ENCODE assay signal across 24 cellular contexts in the genomic region with DNA sequence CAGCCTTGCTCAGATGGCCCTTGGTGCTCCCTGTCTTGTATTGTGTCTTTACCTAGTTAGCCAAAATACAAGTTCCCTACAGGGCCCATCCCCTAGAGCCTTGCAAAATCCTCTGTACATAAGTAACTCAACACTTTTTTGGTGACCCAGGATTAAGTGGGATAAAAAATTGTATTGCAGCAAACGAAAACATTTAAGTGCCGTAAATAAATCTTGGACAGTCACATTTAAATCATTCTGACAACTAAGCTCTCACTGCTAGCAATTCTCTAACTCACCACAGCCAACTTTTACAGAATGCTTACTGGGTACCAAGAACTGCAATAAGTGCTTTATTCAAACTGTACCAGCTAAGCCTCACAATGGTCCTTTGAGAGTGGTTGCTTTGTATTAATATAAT. TPM values are rescaled to one million over a fixed set of nuclear protein-coding genes. Genes with fewer than 3 reads are reported as not detected.
A peak's percentile ranks its signal among the peaks of the same experiment; 100 is the strongest.
DNase-seq lines count a peak whose midpoint lies in the region; ATAC-seq and TF ChIP-seq lines count a peak whose summit lies in the region.
"Had no signal": no experiment of that assay in that cellular context is flagged by ENCODE, and none has a peak within 500 bp of the region (broad histone marks: within the 10 kb centered on the region; RNA-seq: fewer than 3 reads in every experiment).

No MANE protein-coding gene starts in this region.

- H3K27ac ChIP-seq in HEK293 (ENCODE audit: extremely low read depth, low read depth, low read length), result no peak overlapping the region
- H3K27ac ChIP-seq in colonic mucosa, result no peak overlapping the region
- H3K27ac ChIP-seq in right lobe of liver, result no peak overlapping the region
- H3K27ac ChIP-seq: PC-9 had no signal

- H3K9me3 ChIP-seq in HEK293 (ENCODE audit: control insufficient read depth, insufficient read depth, low read depth, low read length) (no peaks in the 10 kb centered on the region), adipocyte (ENCODE audit: control insufficient read depth, low read length) (no peaks in the 10 kb centered on the region), colonic mucosa (no peaks in the 10 kb centered on the region), right lobe of liver (no peaks in the 10 kb centered on the region)
- H3K9me3 ChIP-seq: BE2C, MG63 had no signal

- intact Hi-C loops in colonic mucosa (cut with DNase I) (loop anchor here (5.0 kb wide), 1 partner anchor 57 kb away; a partner anchor contains a TSS), right lobe of liver (cut with DNase I) (no loop called here)
- intact Hi-C loops in activated naive CD4-positive, alpha-beta T cell treated with anti-CD3 and anti-CD28 coated beads for 36 hours (cut with micrococcal nuclease), result loop anchor here (5.0 kb wide), 4 partner anchors 133 to 798 kb away; a partner anchor contains a TSS

- CTCF ChIA-PET in HEK293 (lab: Yijun Ruan, JAX), result interaction anchor here (0.8 to 7.6 kb wide), 4 partner anchors 30 to 245 kb away, joined by 4 to 94 read pairs (median 6); a partner anchor contains a TSS
- CTCF ChIA-PET in activated naive CD4-positive, alpha-beta T cell treated with anti-CD3 and anti-CD28 coated beads for 36 hours (lab: Charles Lee), result interaction anchor here (1.2 to 3.9 kb wide), 3 partner anchors 30 to 395 kb away, joined by 3 to 85 read pairs (median 4); a partner anchor contains a TSS

- no peak for TF ChIP-seq POLR2A in right lobe of liver (IDR thresholded peaks at IDR 0.05)

- peaks cover 5% of the 10 kb centered on the region for H3K4me1 ChIP-seq in HEK293 (ENCODE audit: control insufficient read depth, insufficient read depth, low read length)
- peaks cover 8% of the 10 kb centered on the region for H3K4me1 ChIP-seq in adipocyte (ENCODE audit: control insufficient read depth, insufficient read depth, low read length)
- peaks cover 4% of the 10 kb centered on the region for H3K4me1 ChIP-seq in colonic mucosa
- peaks cover 0 to 9% (median 2%) of the 10 kb centered on the region in 4 donors for H3K4me1 ChIP-seq in right lobe of liver

- no peaks in the 10 kb centered on the region for H3K9me3 Mint-ChIP-seq in activated naive CD4-positive, alpha-beta T cell treated with anti-CD3 and anti-CD28 coated beads for 36 hours

- WGBS in right lobe of liver (ENCODE audit: insufficient coverage, low coverage, low lambda C conversion rate, missing lambda C conversion rate), result 89% methylated on average over 2 of the region's 2 CpGs

- no peaks in the 10 kb centered on the region for H3K27me3 Mint-ChIP-seq in activated naive CD4-positive, alpha-beta T cell treated with anti-CD3 and anti-CD28 coated beads for 36 hours (ENCODE audit: low read depth)

- H3K36me3 ChIP-seq in HEK293 (ENCODE audit: control insufficient read depth in 2 of 2, insufficient read depth in 1 of 2, low read length in 2 of 2) (no peaks in the 10 kb centered on the region), adipocyte (ENCODE audit: control insufficient read depth, insufficient read depth, low read length, severe bottlenecking) (peaks cover 2% of the 10 kb centered on the region), colonic mucosa (no peaks in the 10 kb centered on the region), right lobe of liver (no peaks in the 10 kb centered on the region)
- H3K36me3 ChIP-seq: BE2C, MG63 had no signal

- DNase-seq in adipocyte (ENCODE audit: low read depth) (peak; percentile 36), pons (ENCODE audit: low spot score) (peak; percentile 82), colonic mucosa (no peak), right lobe of liver (no peak)
- DNase-seq in activated naive CD4-positive, alpha-beta T cell treated with anti-CD3 and anti-CD28 coated beads for 36 hours, result no peak
- DNase-seq: BE2C, EL, GF-D8, GOT3, HCEC 1CT, MG63, NCI-H1092, NCI-H1436, NCI-H187 treated with DMSO at 0.1 percent for 48 hours, NCI-H2107, NCI-H2227 treated with DMSO at 0.1 percent for 48 hours, NCI-H510A, NCI-H748 treated with DMSO at 0.1 percent for 48 hours, PC-9, RPMI8226, SHP77 had no signal

- no peak overlapping the region for H3K4me3 ChIP-seq in HEK293 (ENCODE audit: low read depth, low read length)
- H3K4me3 ChIP-seq in adipocyte (ENCODE audit: low read length), result no peak overlapping the region
- no peak overlapping the region for H3K4me3 ChIP-seq in colonic mucosa
- no peak overlapping the region for H3K4me3 ChIP-seq in right lobe of liver
- H3K4me3 ChIP-seq: MG63, PC-9 had no signal

- no peak overlapping the region for H3K4me3 Mint-ChIP-seq in activated naive CD4-positive, alpha-beta T cell treated with anti-CD3 and anti-CD28 coated beads for 36 hours

- H3K4me1 Mint-ChIP-seq in activated naive CD4-positive, alpha-beta T cell treated with anti-CD3 and anti-CD28 coated beads for 36 hours (ENCODE audit: low read depth), result peaks cover 42% of the 10 kb centered on the region

- POLR2A ChIA-PET in HEK293 (lab: Yijun Ruan, JAX), result no interaction called here

- TF ChIP-seq CTCF in HEK293 (tag by site-specific recombination; IDR thresholded peaks at IDR 0.05) (no peak), colonic mucosa (IDR thresholded peaks at IDR 0.05) (no peak), right lobe of liver (IDR thresholded peaks at IDR 0.05) (no peak)

- H3K36me3 Mint-ChIP-seq in activated naive CD4-positive, alpha-beta T cell treated with anti-CD3 and anti-CD28 coated beads for 36 hours (ENCODE audit: low read depth), result peaks cover 3% of the 10 kb centered on the region

- H3K27ac Mint-ChIP-seq in activated naive CD4-positive, alpha-beta T cell treated with anti-CD3 and anti-CD28 coated beads for 36 hours, result no peak overlapping the region

- H3K27me3 ChIP-seq in adipocyte (replicated peaks; ENCODE audit: control insufficient read depth, insufficient read depth, low read length) (no peaks in the 10 kb centered on the region), colonic mucosa (no peaks in the 10 kb centered on the region), right lobe of liver (no peaks in the 10 kb centered on the region)
- H3K27me3 ChIP-seq: BE2C, MG63 had no signal

- ATAC-seq in esophagus mucosa (peak; percentile 14), HG03565 (IDR thresholded peaks at IDR 0.05; ENCODE audit: unreplicated experiment) (no peak), right lobe of liver (no peak)

- H3K9ac ChIP-seq in adipocyte (ENCODE audit: low read length) (no peak overlapping the region), colonic mucosa (ENCODE audit: low read depth in 2 of 2, low read length in 2 of 2) (no peak overlapping the region)

TF ChIP-seq in HEK293, 187 proteins besides CTCF, POLR2A, EP300 and RAD21:
- TF ChIP-seq, protein P1, sequence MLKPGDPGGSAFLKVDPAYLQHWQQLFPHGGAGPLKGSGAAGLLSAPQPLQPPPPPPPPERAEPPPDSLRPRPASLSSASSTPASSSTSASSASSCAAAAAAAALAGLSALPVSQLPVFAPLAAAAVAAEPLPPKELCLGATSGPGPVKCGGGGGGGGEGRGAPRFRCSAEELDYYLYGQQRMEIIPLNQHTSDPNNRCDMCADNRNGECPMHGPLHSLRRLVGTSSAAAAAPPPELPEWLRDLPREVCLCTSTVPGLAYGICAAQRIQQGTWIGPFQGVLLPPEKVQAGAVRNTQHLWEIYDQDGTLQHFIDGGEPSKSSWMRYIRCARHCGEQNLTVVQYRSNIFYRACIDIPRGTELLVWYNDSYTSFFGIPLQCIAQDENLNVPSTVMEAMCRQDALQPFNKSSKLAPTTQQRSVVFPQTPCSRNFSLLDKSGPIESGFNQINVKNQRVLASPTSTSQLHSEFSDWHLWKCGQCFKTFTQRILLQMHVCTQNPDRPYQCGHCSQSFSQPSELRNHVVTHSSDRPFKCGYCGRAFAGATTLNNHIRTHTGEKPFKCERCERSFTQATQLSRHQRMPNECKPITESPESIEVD (tag by site-specific recombination; IDR thresholded peaks at IDR 0.05), result peak; percentile 91
- no peak for TF ChIP-seq ZNF626 (tag by site-specific recombination; IDR thresholded peaks at IDR 0.05)

RNA-seq across cellular contexts. Expression of a gene that starts 56.6 kb away (rescaled TPM):
- total RNA-seq in esophagus mucosa (28.8 TPM), colonic mucosa (100 to 1,000 TPM in 1 of 2 donors, 10 to 100 TPM in 1; 75.6 to 105 TPM), right lobe of liver (10 to 100 TPM; 15.8 to 28.7 (median 21.6) TPM)
- 10 to 100 TPM; 22.4 to 22.7 TPM for total RNA-seq in activated naive CD4-positive, alpha-beta T cell treated with anti-CD3 and anti-CD28 coated beads for 36 hours

Comparison
In these comparisons a context has a peak if more than half of its experiments do, and no peak if none do; other contexts are left out.
1. DNase-seq: peak in adipocyte (single experiment) and pons (single experiment); none in colonic mucosa (single experiment), activated naive CD4-positive, alpha-beta T cell treated with anti-CD3 and anti-CD28 coated beads for 36 hours (single experiment) and right lobe of liver (0 of 3).
2. intact Hi-C loops: an anchor here in colonic mucosa (5.0 kb wide) and activated naive CD4-positive, alpha-beta T cell treated with anti-CD3 and anti-CD28 coated beads for 36 hours (5.0 kb wide); none called in right lobe of liver.